Comparison of ENCODE assay signal across 11 cellular contexts in the genomic region with DNA sequence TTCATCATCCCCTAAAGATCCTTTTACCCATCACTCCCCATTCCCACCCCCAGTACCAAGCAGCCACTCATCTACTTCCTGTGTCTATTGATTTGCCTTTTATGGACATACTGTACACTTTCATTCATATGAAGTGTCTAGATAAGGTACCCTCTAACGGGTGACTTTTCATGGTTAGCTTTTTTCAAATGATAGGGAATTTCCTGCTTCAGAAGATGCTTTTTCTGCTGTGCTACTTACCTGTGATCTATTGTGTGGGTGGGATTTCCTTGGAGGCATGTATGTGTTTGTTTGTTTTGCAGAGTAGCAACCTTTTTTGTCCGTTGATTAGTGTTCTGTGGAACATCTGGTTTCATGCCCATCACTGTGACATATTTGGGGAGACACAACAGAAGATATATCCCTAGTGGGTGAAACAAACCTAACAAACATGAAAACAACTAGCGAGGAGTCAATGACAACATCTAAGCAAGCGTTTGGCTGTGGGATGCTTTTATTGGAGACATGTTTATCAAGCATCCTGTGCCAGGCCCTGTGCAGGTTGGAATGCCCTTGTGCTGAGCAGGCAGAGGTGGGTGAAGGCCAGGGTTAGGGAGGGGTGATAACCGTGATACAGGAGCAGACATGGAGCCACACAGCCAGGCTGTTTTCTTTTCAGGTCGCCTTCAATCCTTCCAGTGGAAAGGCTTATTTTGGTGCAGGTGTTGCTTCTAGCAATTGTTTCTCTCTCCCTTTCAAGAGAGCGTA. TPM values are rescaled to one million over a fixed set of nuclear protein-coding genes. Genes with fewer than 3 reads are reported as not detected.
DNase-seq lines count a peak whose midpoint lies in the region; ATAC-seq and TF ChIP-seq lines count a peak whose summit lies in the region.
"Had no signal": no experiment of that assay in that cellular context is flagged by ENCODE, and none has a peak within 500 bp of the region (broad histone marks: within the 10 kb centered on the region; RNA-seq: fewer than 3 reads in every experiment).

No MANE protein-coding gene starts in this region.

- no peaks in the 10 kb centered on the region for H3K9me3 ChIP-seq in stomach

- H3K4me3 Mint-ChIP-seq in stimulated activated naive CD8-positive, alpha-beta T cell treated with anti-CD3 and anti-CD28 coated beads, Interleukin-15, Interleukin-2, amounts not matched to agents 100 ng/mL and 50 ng/mL, for 24 hours = no peak overlapping the region
- H3K4me3 Mint-ChIP-seq in activated naive CD8-positive, alpha-beta T cell treated with anti-CD3 and anti-CD28 coated beads, Interleukin-2, amount 50 U/mL, for 24 hours = no peak overlapping the region
- H3K4me3 Mint-ChIP-seq: brain had no signal

- intact Hi-C loops in stomach (cut with DNase I; ENCODE audit: low total_unique reads) = no loop called here

- no peak for TF ChIP-seq CTCF in stomach (IDR thresholded peaks at IDR 0.05)

- H3K27me3 Mint-ChIP-seq in stimulated activated naive CD8-positive, alpha-beta T cell treated with anti-CD3 and anti-CD28 coated beads, Interleukin-15, Interleukin-2, amounts not matched to agents 100 ng/mL and 50 ng/mL, for 24 hours = no peaks in the 10 kb centered on the region
- no peaks in the 10 kb centered on the region for H3K27me3 Mint-ChIP-seq in activated naive CD8-positive, alpha-beta T cell treated with anti-CD3 and anti-CD28 coated beads, Interleukin-2, amount 50 U/mL, for 24 hours
- H3K27me3 Mint-ChIP-seq: brain had no signal

- ATAC-seq in stimulated activated naive CD8-positive, alpha-beta T cell treated with anti-CD3 and anti-CD28 coated beads, Interleukin-15, Interleukin-2, amounts not matched to agents 100 U/mL and 50 U/mL, for 24 hours = no peak
- ATAC-seq in activated naive CD8-positive, alpha-beta T cell treated with anti-CD3 and anti-CD28 coated beads, Interleukin-2, amount 50 U/mL, for 24 hours = peak; percentile 49
- no peak for ATAC-seq in HG02938 (IDR thresholded peaks at IDR 0.05; ENCODE audit: unreplicated experiment)
- ATAC-seq in GM21737 (IDR thresholded peaks at IDR 0.05; ENCODE audit: unreplicated experiment) = no peak

- WGBS in stomach, 5 donors = 58 to 66% (median 62%) methylated on average over 7 of the region's 7 CpGs

- no peak for TF ChIP-seq EP300 in stomach (IDR thresholded peaks at IDR 0.05)

- H3K4me1 ChIP-seq in stomach = peaks cover 31 to 59% (median 56%) of the 10 kb centered on the region in 4 donors

- peak overlapping the region; percentile 6 for H3K27ac Mint-ChIP-seq in stimulated activated naive CD8-positive, alpha-beta T cell treated with anti-CD3 and anti-CD28 coated beads, Interleukin-15, Interleukin-2, amounts not matched to agents 100 ng/mL and 50 ng/mL, for 24 hours
- H3K27ac Mint-ChIP-seq in activated naive CD8-positive, alpha-beta T cell treated with anti-CD3 and anti-CD28 coated beads, Interleukin-2, amount 50 U/mL, for 24 hours = peak overlapping the region; percentile 8

- no peak for TF ChIP-seq POLR2A in stomach (IDR thresholded peaks at IDR 0.05)

- no peaks in the 10 kb centered on the region for H3K9me3 Mint-ChIP-seq in stimulated activated naive CD8-positive, alpha-beta T cell treated with anti-CD3 and anti-CD28 coated beads, Interleukin-15, Interleukin-2, amounts not matched to agents 100 ng/mL and 50 ng/mL, for 24 hours
- no peaks in the 10 kb centered on the region for H3K9me3 Mint-ChIP-seq in activated naive CD8-positive, alpha-beta T cell treated with anti-CD3 and anti-CD28 coated beads, Interleukin-2, amount 50 U/mL, for 24 hours
- H3K9me3 Mint-ChIP-seq: brain had no signal

- H3K27ac ChIP-seq in stomach = no peak overlapping the region
- H3K27ac ChIP-seq: parathyroid adenoma had no signal

- peaks cover 10% of the 10 kb centered on the region for H3K4me1 Mint-ChIP-seq in stimulated activated naive CD8-positive, alpha-beta T cell treated with anti-CD3 and anti-CD28 coated beads, Interleukin-15, Interleukin-2, amounts not matched to agents 100 ng/mL and 50 ng/mL, for 24 hours (ENCODE audit: low read depth)
- peaks cover 7% of the 10 kb centered on the region for H3K4me1 Mint-ChIP-seq in activated naive CD8-positive, alpha-beta T cell treated with anti-CD3 and anti-CD28 coated beads, Interleukin-2, amount 50 U/mL, for 24 hours

- no peak for DNase-seq in stimulated activated naive CD8-positive, alpha-beta T cell treated with anti-CD3 and anti-CD28 coated beads, Interleukin-15, Interleukin-2, amounts not matched to agents 100 U/mL and 50 U/mL, for 24 hours
- no peak for DNase-seq in activated naive CD8-positive, alpha-beta T cell treated with anti-CD3 and anti-CD28 coated beads, Interleukin-2, amount 50 U/mL, for 24 hours
- DNase-seq in stomach = no peak
- DNase-seq: AML-193; NCI-H1105 treated with DMSO at 0.1 percent for 48 hours; stimulated activated CD4-positive, alpha-beta T cell treated with anti-CD3 and anti-CD28 coated beads, Interleukin-4, amount 100 ng/mL, for 1 hour had no signal

- no peak overlapping the region for H3K4me3 ChIP-seq in stomach

- peaks cover 0 to 26% (median 10%) of the 10 kb centered on the region in 4 donors for H3K36me3 ChIP-seq in stomach

- peaks cover 4% of the 10 kb centered on the region for H3K36me3 Mint-ChIP-seq in stimulated activated naive CD8-positive, alpha-beta T cell treated with anti-CD3 and anti-CD28 coated beads, Interleukin-15, Interleukin-2, amounts not matched to agents 100 ng/mL and 50 ng/mL, for 24 hours (ENCODE audit: low read depth)
- no peaks in the 10 kb centered on the region for H3K36me3 Mint-ChIP-seq in activated naive CD8-positive, alpha-beta T cell treated with anti-CD3 and anti-CD28 coated beads, Interleukin-2, amount 50 U/mL, for 24 hours (ENCODE audit: low read depth)

- no peaks in the 10 kb centered on the region for H3K27me3 ChIP-seq in stomach

RNA-seq across cellular contexts. Expression of a gene that starts 17.6 kb away (rescaled TPM):
- 1,000 to 10,000 TPM in 1 of 5 donors, 100 to 1,000 TPM in 2, 10 to 100 TPM in 2; 29.8 to 1,508 (median 255) TPM for total RNA-seq in stomach
- 100 to 1,000 TPM in 2 of 3 donors, 10 to 100 TPM in 1; 54.5 to 255 (median 184) TPM for polyA plus RNA-seq in stomach

RNA-seq across cellular contexts. Expression of a gene that starts 22.1 kb away (rescaled TPM):
- total RNA-seq in stomach = 100 to 1,000 TPM in 3 of 5 donors, 10 to 100 TPM in 2; 33.5 to 287 (median 171) TPM
- 1,000 to 10,000 TPM in 2 of 3 donors, 100 to 1,000 TPM in 1; 388 to 1,069 (median 1,022) TPM for polyA plus RNA-seq in stomach

RNA-seq across cellular contexts. Expression of a gene that starts 25.8 kb away (rescaled TPM):
- 100 to 1,000 TPM in 1 of 5 donors, 10 to 100 TPM in 3, 1 to 10 TPM in 1; 8.8 to 197 (median 31.6) TPM for total RNA-seq in stomach
- polyA plus RNA-seq in stomach = 100 to 1,000 TPM in 1 of 3 donors, 10 to 100 TPM in 2; 53.2 to 138 (median 54.9) TPM

RNA-seq across cellular contexts. Expression of a gene that starts 33.8 kb away (rescaled TPM):
- 10 to 100 TPM in 2 of 5 donors, 1 to 10 TPM in 3; 4.7 to 30.4 (median 7.2) TPM for total RNA-seq in stomach
- polyA plus RNA-seq in stomach = 10 to 100 TPM; 18.8 to 28.0 (median 24.2) TPM

RNA-seq across cellular contexts. Expression of a gene that starts 37.7 kb away (rescaled TPM):
- 10 to 100 TPM in 2 of 5 donors, 1 to 10 TPM in 2, under 1 TPM in 1; under 0.01 to 32.2 (median 5.4) TPM for total RNA-seq in stomach
- polyA plus RNA-seq in stomach = 1 to 10 TPM; 3.2 to 10.0 (median 9.5) TPM
